Comparison of ENCODE assay signal across 22 cellular contexts in genomic region chr2:25726511-25726910, GRCh38. TPM values are rescaled to one million over a fixed set of nuclear protein-coding genes. Genes with fewer than 3 reads are reported as not detected.
DNase-seq lines count a peak whose midpoint lies in the region; ATAC-seq, FAIRE-seq and TF ChIP-seq lines count a peak whose summit lies in the region.
"Had no signal": no experiment of that assay in that cellular context is flagged by ENCODE, and none has a peak within 500 bp of the region (broad histone marks: within the 10 kb centered on the region; RNA-seq: fewer than 3 reads in every experiment).

No MANE protein-coding gene starts in this region.

- no peak for TF ChIP-seq EP300 in GM12878 (IDR thresholded peaks at IDR 0.05; ENCODE audit: borderline replicate concordance in 1 of 2, control insufficient read depth in 1 of 2, low read depth in 2 of 2, low read length in 2 of 2)

- no peaks in the 10 kb centered on the region for H3K4me1 ChIP-seq in GM12878 (ENCODE audit: control insufficient read depth, insufficient read depth, low read length)
- no peaks in the 10 kb centered on the region for H3K4me1 ChIP-seq in SJCRH30
- H3K4me1 ChIP-seq: BLaER1 had no signal

- TF ChIP-seq POLR2A in GM12878 (IDR thresholded peaks at IDR 0.05; ENCODE audit: low read depth, low read length) = no peak

- H3K9ac ChIP-seq in GM12878 (ENCODE audit: control insufficient read depth, insufficient read depth, low read length) = no peak overlapping the region
- H3K9ac ChIP-seq: BLaER1 had no signal

- DNase-seq in activated T-cell treated with anti-CD3 and anti-CD28 coated beads, Interleukin-2, amount 50 U/mL, for 72 hours = no peak
- DNase-seq in activated T-cell treated with anti-CD3 and anti-CD28 coated beads for 4 hours = no peak
- DNase-seq in GM13977 (ENCODE audit: low spot score) = peak; percentile 61
- no peak for DNase-seq in GM12878 (ENCODE audit: low read depth, low spot score)
- DNase-seq in stimulated activated effector memory CD8-positive, alpha-beta T cell treated with anti-CD3 and anti-CD28 coated beads, Interleukin-12 subunit alpha, Interleukin-12 subunit beta, amount 100 ng/mL, for 72 hours (ENCODE audit: low spot score in 2 of 2) = no peak
- no peak for DNase-seq in SJCRH30
- DNase-seq in stimulated activated CD4-positive, alpha-beta T cell treated with anti-CD3 and anti-CD28 coated beads, Interleukin-4, amount 100 ng/mL, for 1 hour = no peak
- DNase-seq in hippocampal formation (lab: John Stamatoyannopoulos, UW) = no peak
- DNase-seq: 8988T; Calu3; CD8-positive, alpha-beta T cell; DMS79 treated with DMSO at 0.1 percent for 48 hours; GF-D8; HCEC 1CT; IMR-90 had no signal

- RAD21 ChIA-PET in GM12878 (lab: Charles Lee; ENCODE audit: unreplicated experiment) = no interaction called here

- no peaks in the 10 kb centered on the region for H4K20me1 ChIP-seq in GM12878 (ENCODE audit: control insufficient read depth, insufficient read depth)
- H4K20me1 ChIP-seq: BLaER1 had no signal

- H3K36me3 Mint-ChIP-seq in activated T-cell treated with anti-CD3 and anti-CD28 coated beads, Interleukin-2, amount 50 U/mL, for 72 hours (ENCODE audit: insufficient read depth in 2 of 2) = no peaks in the 10 kb centered on the region
- no peaks in the 10 kb centered on the region for H3K36me3 Mint-ChIP-seq in stimulated activated effector memory CD8-positive, alpha-beta T cell treated with anti-CD3 and anti-CD28 coated beads, Interleukin-12 subunit alpha, Interleukin-12 subunit beta, amount 100 ng/mL, for 72 hours
- H3K36me3 Mint-ChIP-seq: CD14-positive monocyte; CD8-positive, alpha-beta T cell had no signal

- FAIRE-seq in GM12878 (lab: Jason Lieb, UNC) = no peak
- FAIRE-seq: GM19239, H54, HTR-8/SVneo, K562 had no signal

- in situ Hi-C loops in GM13977 (cut with MboI; ENCODE audit: low pct_unique_long_range_greater_than_20kb, low sequenced_read_pairs, unreplicated experiment) (no loop called here), GM12878 (cut with MboI) (no loop called here)

- H3K4me3 ChIP-seq in GM12878 = no peak overlapping the region
- no peak overlapping the region for H3K4me3 ChIP-seq in SJCRH30
- H3K4me3 ChIP-seq: BLaER1, GM23338, K562 had no signal

- peaks cover 9% of the 10 kb centered on the region for H3K4me1 Mint-ChIP-seq in activated T-cell treated with anti-CD3 and anti-CD28 coated beads, Interleukin-2, amount 50 U/mL, for 72 hours (ENCODE audit: low read depth)
- H3K4me1 Mint-ChIP-seq in stimulated activated effector memory CD8-positive, alpha-beta T cell treated with anti-CD3 and anti-CD28 coated beads, Interleukin-12 subunit alpha, Interleukin-12 subunit beta, amount 100 ng/mL, for 72 hours = peaks cover 7% of the 10 kb centered on the region
- H3K4me1 Mint-ChIP-seq: CD14-positive monocyte, GM23338 had no signal

- H3K36me3 ChIP-seq in GM12878 (ENCODE audit: control insufficient read depth in 2 of 2, insufficient read depth in 2 of 2, low read length in 1 of 2) (no peaks in the 10 kb centered on the region), SJCRH30 (no peaks in the 10 kb centered on the region)
- H3K36me3 ChIP-seq: BLaER1 had no signal

- H3K4me3 Mint-ChIP-seq in activated T-cell treated with anti-CD3 and anti-CD28 coated beads, Interleukin-2, amount 50 U/mL, for 72 hours = no peak overlapping the region
- H3K4me3 Mint-ChIP-seq in stimulated activated effector memory CD8-positive, alpha-beta T cell treated with anti-CD3 and anti-CD28 coated beads, Interleukin-12 subunit alpha, Interleukin-12 subunit beta, amount 100 ng/mL, for 72 hours = no peak overlapping the region
- H3K4me3 Mint-ChIP-seq: CD14-positive monocyte; CD8-positive, alpha-beta T cell; GM23338 had no signal

- 0 out of 4 replicates have a peak, but pooled peaks cover 0 to 5% of the 10 kb centered on the region in 2 experiments for H3K27me3 ChIP-seq in GM12878 (replicated peaks in 1 of 2; ENCODE audit: control insufficient read depth in 2 of 2, insufficient read depth in 2 of 2, low read length in 1 of 2)
- H3K27me3 ChIP-seq in SJCRH30 = no peaks in the 10 kb centered on the region
- H3K27me3 ChIP-seq: BLaER1 had no signal

- CTCF ChIA-PET in GM12878 (lab: Yijun Ruan, JAX) = interaction anchor here (0.6 kb wide), 1 partner anchor 11 kb away, joined by 3 read pairs; no protein-coding TSS in a partner anchor

- no peak overlapping the region for H3K4me2 ChIP-seq in GM12878 (ENCODE audit: control insufficient read depth, insufficient read depth)
- H3K4me2 ChIP-seq: BLaER1, GM23338 had no signal

- TF ChIP-seq RAD21 in GM12878 (IDR thresholded peaks at IDR 0.05; ENCODE audit: insufficient read depth, low read depth, low read length) = no peak

- no peaks in the 10 kb centered on the region for H3K9me3 ChIP-seq in GM12878 (replicated peaks; ENCODE audit: control insufficient read depth, insufficient read depth, low read length)
- H3K9me3 ChIP-seq in SJCRH30 (replicated peaks) = no peaks in the 10 kb centered on the region
- H3K9me3 ChIP-seq: BLaER1 had no signal

- ATAC-seq in activated T-cell treated with anti-CD3 and anti-CD28 coated beads, Interleukin-2, amount 50 U/mL, for 72 hours (replicated peaks in 1 of 2) = peak; percentile 45 to 66
- ATAC-seq in GM12878 = peak; percentile 44
- peak; percentile 68 for ATAC-seq in stimulated activated effector memory CD8-positive, alpha-beta T cell treated with anti-CD3 and anti-CD28 coated beads, Interleukin-12 subunit alpha, Interleukin-12 subunit beta, amount 100 ng/mL, for 72 hours
- ATAC-seq: CD8-positive, alpha-beta T cell; GM23338; K562 had no signal

- intact Hi-C loops in GM12878 (cut with micrococcal nuclease; ENCODE audit: unreplicated experiment) = no loop called here

- TF ChIP-seq CTCF in GM13977 (IDR thresholded peaks at IDR 0.05; ENCODE audit: extremely low read depth, insufficient read depth, missing control alignments) = no peak
- TF ChIP-seq CTCF in GM12878 (IDR thresholded peaks at IDR 0.05 in 2 of 3, conservative IDR thresholded peaks at IDR 0.05 in 1 of 3; ENCODE audit: control insufficient read depth in 2 of 3, extremely low read depth in 1 of 3, insufficient read depth in 1 of 3, low read depth in 3 of 3, low read length in 3 of 3) = no peak

- H2AFZ ChIP-seq in GM12878 (ENCODE audit: control insufficient read depth, low read depth, low read length) = no peak overlapping the region; the same call in 1 of the 2 replicates
- H2AFZ ChIP-seq: GM23338 had no signal

- no peaks in the 10 kb centered on the region for H3K9me3 Mint-ChIP-seq in activated T-cell treated with anti-CD3 and anti-CD28 coated beads, Interleukin-2, amount 50 U/mL, for 72 hours
- no peaks in the 10 kb centered on the region for H3K9me3 Mint-ChIP-seq in stimulated activated effector memory CD8-positive, alpha-beta T cell treated with anti-CD3 and anti-CD28 coated beads, Interleukin-12 subunit alpha, Interleukin-12 subunit beta, amount 100 ng/mL, for 72 hours
- H3K9me3 Mint-ChIP-seq: CD8-positive, alpha-beta T cell had no signal

- peaks cover 25% of the 10 kb centered on the region for H3K27me3 Mint-ChIP-seq in activated T-cell treated with anti-CD3 and anti-CD28 coated beads, Interleukin-2, amount 50 U/mL, for 72 hours (ENCODE audit: low read depth)

- SMC1A ChIA-PET in GM12878 (lab: Charles Lee; ENCODE audit: uncharacterized antibody, unreplicated experiment) = no interaction called here

- 0% methylated on average over 3 of the region's 3 CpGs for WGBS in GM12878 (ENCODE audit: insufficient coverage, insufficient replicate concordance, low lambda C conversion rate, missing lambda C conversion rate)

- POLR2A ChIA-PET in GM12878 (lab: Charles Lee) = no interaction called here

- H3K27ac ChIP-seq in GM12878 (ENCODE audit: control insufficient read depth, insufficient read depth) (no peak overlapping the region), SJCRH30 (no peak overlapping the region)
- H3K27ac ChIP-seq: BLaER1 had no signal

- no peaks in the 10 kb centered on the region for H3K79me2 ChIP-seq in GM12878 (ENCODE audit: control insufficient read depth, insufficient read depth, low read length)

- BruUV-seq in GM12878 (replicated peaks; lab: Mats Ljungman, UMichigan) = no TSS peak

- H3K27ac Mint-ChIP-seq in activated T-cell treated with anti-CD3 and anti-CD28 coated beads, Interleukin-2, amount 50 U/mL, for 72 hours = no peak overlapping the region
- H3K27ac Mint-ChIP-seq in stimulated activated effector memory CD8-positive, alpha-beta T cell treated with anti-CD3 and anti-CD28 coated beads, Interleukin-12 subunit alpha, Interleukin-12 subunit beta, amount 100 ng/mL, for 72 hours = no peak overlapping the region
- H3K27ac Mint-ChIP-seq: CD14-positive monocyte; CD8-positive, alpha-beta T cell; GM23338 had no signal

TF ChIP-seq in GM12878, 131 proteins besides CTCF, POLR2A, EP300 and RAD21:
- peak; percentile 35; the same call in 1 of the 2 replicates for TF ChIP-seq JUNB (IDR thresholded peaks at IDR 0.05)
- TF ChIP-seq MAX (IDR thresholded peaks at IDR 0.05; ENCODE audit: low read depth, low read length) = no peak
TF ChIP-seq in GM12878: peak in this region for 1.

RNA-seq across cellular contexts. Expression of gene DTNB, which starts 53.1 kb away (rescaled TPM):
- 10 to 100 TPM; 29.7 to 31.2 TPM for total RNA-seq in activated T-cell treated with anti-CD3 and anti-CD28 coated beads, Interleukin-2, amount 50 U/mL, for 72 hours
- 56.6 and 60.1 TPM in 2 replicates for total RNA-seq in GM12878 (2013; cell fraction: nucleolus; rRNA removed)
- total RNA-seq in GM12878 (2014; rRNA removed) = 4.5 and 4.6 TPM in 2 replicates
- total RNA-seq in GM12878 (2014; rRNA removed; fragmentation: Illumina TruSeq; extraction: Trizol) = 5.3 and 6.8 TPM in 2 replicates
- total RNA-seq in GM12878 (2021) = 9.7 TPM in 2 replicates
- 9.5 TPM for polyA plus RNA-seq in GM12878 (2011; ENCODE audit: low read depth)
- polyA plus RNA-seq in GM12878 (2011; rRNA removed) = 12.1 and 14.0 TPM in 2 replicates
- polyA plus RNA-seq in GM12878 (2011; cell fraction: cytosol; rRNA removed) = 8.0 and 9.3 TPM in 2 replicates
- 11.6 and 12.3 TPM in 2 replicates for polyA plus RNA-seq in GM12878 (2011; cell fraction: nucleus; rRNA removed)
- polyA plus RNA-seq in GM12878 (2012) = 33.4 and 43.1 TPM in 2 replicates
- 6.0 and 7.4 TPM in 2 replicates for polyA plus RNA-seq in GM12878 (2014; fragmentation: Illumina TruSeq; extraction: Trizol)
- polyA plus RNA-seq in GM12878 (2014; fragmentation: Nextera tagmentation; extraction: Ambion mirVana) = 10 to 100 TPM; 23.9 to 30.6 TPM
- polyA plus RNA-seq in GM12878 (2014; rRNA removed) = 6.0 and 6.6 TPM in 2 replicates
- 10 to 100 TPM; 17.6 to 23.0 TPM for polyA plus RNA-seq in GM12878 (2016; fragmentation: Nextera tagmentation; extraction: Ambion mirVana)
- 20.6 and 22.2 TPM in 2 replicates for polyA minus RNA-seq in GM12878 (2011; rRNA and poly(A)+ RNA removed)
- 4.6 and 6.4 TPM in 2 replicates for polyA minus RNA-seq in GM12878 (2011; cell fraction: cytosol; rRNA and poly(A)+ RNA removed)
- polyA minus RNA-seq in GM12878 (2011; cell fraction: nucleus; rRNA and poly(A)+ RNA removed) = 14.4 and 23.3 TPM in 2 replicates
- 20.5 and 25.1 TPM in 2 replicates for total RNA-seq in SJCRH30 (2014; rRNA removed; shearing (Covaris generic))
